ENCODE assay signal across 3 cellular contexts in genomic region chr6:119328866-119329806, GRCh38.
TF ChIP-seq lines count a peak whose summit lies in the region.

No MANE protein-coding gene starts in this region.

TF ChIP-seq in IMR-90, 13 proteins besides CTCF, POLR2A, EP300 and RAD21:
- TF ChIP-seq USF2 (IDR thresholded peaks at IDR 0.05; ENCODE audit: low read depth, low read length) (no peak), CHD1 (IDR thresholded peaks at IDR 0.05; ENCODE audit: low read depth, low read length) (no peak), NFE2L2 (IDR thresholded peaks at IDR 0.05; ENCODE audit: low read depth, low read length) (no peak), FOS (IDR thresholded peaks at IDR 0.05; ENCODE audit: low read depth, low read length) (no peak), CEBPB (IDR thresholded peaks at IDR 0.05; ENCODE audit: low read depth, low read length) (no peak), SMC3 (IDR thresholded peaks at IDR 0.05; ENCODE audit: low read depth, low read length) (no peak), MAFK (IDR thresholded peaks at IDR 0.05; ENCODE audit: low read depth, low read length) (no peak), RFX5 (IDR thresholded peaks at IDR 0.05; ENCODE audit: low read depth, low read length) (no peak), BHLHE40 (IDR thresholded peaks at IDR 0.05; ENCODE audit: low read depth, low read length) (no peak), ELK1 (IDR thresholded peaks at IDR 0.05; ENCODE audit: borderline replicate concordance, low read depth, low read length) (no peak), MAZ (IDR thresholded peaks at IDR 0.05; ENCODE audit: borderline replicate concordance, low read depth, low read length) (no peak), RCOR1 (IDR thresholded peaks at IDR 0.05; ENCODE audit: insufficient replicate concordance, low read length) (no peak)
TF ChIP-seq in IMR-90: peak in this region for 0.

TF ChIP-seq in SK-N-SH, 30 proteins besides CTCF, POLR2A, EP300 and RAD21:
- TF ChIP-seq RCOR1 (IDR thresholded peaks at IDR 0.05; ENCODE audit: low read length) (peak; percentile 59), SMC3 (IDR thresholded peaks at IDR 0.05; ENCODE audit: low read depth, low read length) (no peak), MXI1 (IDR thresholded peaks at IDR 0.05; ENCODE audit: low read depth, low read length) (peak; percentile 63; the same call in 1 of the 2 replicates)

TF ChIP-seq in HepG2, 621 proteins besides CTCF, POLR2A, EP300 and RAD21:
- TF ChIP-seq POLR2AphosphoS2 (IDR thresholded peaks at IDR 0.05; ENCODE audit: low read depth, low read length) (0 out of 2 replicates have a peak, but pooled peaks have one; percentile 62), HINFP (CRISPR knock-in tag; IDR thresholded peaks at IDR 0.05; ENCODE audit: low read depth) (no peak), AGO2 (optimal IDR thresholded peaks at IDR 0.05; ENCODE audit: low read depth, low read length) (peak; percentile 38), ZBTB38 (CRISPR knock-in tag; IDR thresholded peaks at IDR 0.05) (no peak), SRF (IDR thresholded peaks at IDR 0.05; ENCODE audit: low read depth, low read length) (peak; percentile 83), ONECUT2 (CRISPR knock-in tag; IDR thresholded peaks at IDR 0.05) (peak; percentile 42; the same call in 1 of the 2 replicates), JARID2 (CRISPR knock-in tag; IDR thresholded peaks at IDR 0.05; ENCODE audit: insufficient replicate concordance) (no peak), ZBTB33 (CRISPR knock-in tag; IDR thresholded peaks at IDR 0.05) (peak; percentile 86), RBM22 (optimal IDR thresholded peaks at IDR 0.05; ENCODE audit: low read length) (peak; percentile 86), RBFOX2 (IDR thresholded peaks at IDR 0.05; ENCODE audit: low read depth, low read length) (peak; percentile 57)
TF ChIP-seq in HepG2: peak in this region for 7.
